Comparison of ENCODE assay signal across 1 cellular context in genomic region chr10:25226775-25227682, GRCh38.
TF ChIP-seq lines count a peak whose summit lies in the region.

No MANE protein-coding gene starts in this region.

TF ChIP-seq in K562, 482 proteins besides CTCF, POLR2A, EP300 and RAD21 (continued from another document):
- TF ChIP-seq DEAF1 (CRISPR knock-in tag; IDR thresholded peaks at IDR 0.05), result peak; percentile 81
- 0 out of 2 replicates have a peak, but pooled peaks have one; percentile 24 for TF ChIP-seq THAP7 (CRISPR knock-in tag; IDR thresholded peaks at IDR 0.05)
- TF ChIP-seq SMC3 (conservative IDR thresholded peaks at IDR 0.05; ENCODE audit: insufficient read depth, low read depth, low read length), result peak; percentile 66
- 0 out of 2 replicates have a peak, but pooled peaks have one; percentile 33 for TF ChIP-seq ARID2 (IDR thresholded peaks at IDR 0.05)
- TF ChIP-seq SREBF2 (CRISPR knock-in tag; IDR thresholded peaks at IDR 0.05), result no peak
